30 cellular contexts compared by ENCODE assay signal in the genomic region with DNA sequence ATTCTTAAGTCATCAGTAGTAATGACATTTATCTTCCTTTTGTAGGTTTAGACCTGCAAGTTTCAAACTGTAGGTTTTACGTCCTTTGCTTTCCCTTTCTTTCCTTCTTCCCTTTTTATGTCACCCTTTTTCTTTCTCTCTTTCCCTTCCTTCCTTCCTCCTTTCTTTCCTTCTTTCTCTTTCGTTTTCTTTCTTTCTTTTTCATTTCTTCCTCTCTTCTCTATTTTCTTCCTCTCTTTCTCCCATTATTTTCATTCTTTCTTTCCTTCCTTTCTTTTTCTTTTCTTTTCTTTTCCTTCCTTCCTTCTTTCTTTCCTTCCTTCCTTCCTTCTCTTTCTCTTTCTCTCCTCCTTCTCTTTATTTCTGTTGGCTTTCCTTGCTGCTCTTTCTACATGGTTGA.
"Had no signal": no experiment of that assay in that cellular context is flagged by ENCODE, and none has a peak within 500 bp of the region (broad histone marks: within the 10 kb centered on the region; RNA-seq: fewer than 3 reads in every experiment).

No MANE protein-coding gene starts in this region.

- H3K4me1 Mint-ChIP-seq: activated T-helper 17 cell treated with anti-CD3 and anti-CD28 coated beads, Interleukin-2, amount 50 U/mL, for 72 hours; central memory CD8-positive, alpha-beta T cell had no signal

- H3K27me3 Mint-ChIP-seq: activated T-helper 17 cell treated with anti-CD3 and anti-CD28 coated beads, Interleukin-2, amount 50 U/mL, for 72 hours had no signal

- H3K36me3 ChIP-seq: brain microvascular endothelial cell, esophagus muscularis mucosa, gastrocnemius medialis had no signal

- H3K27ac ChIP-seq: brain microvascular endothelial cell, coronary artery, dorsolateral prefrontal cortex, esophagus muscularis mucosa, foreskin keratinocyte, gastrocnemius medialis had no signal

- H3K9me3 ChIP-seq: esophagus muscularis mucosa, gastrocnemius medialis had no signal

- FAIRE-seq: astrocyte, bronchial epithelial cell had no signal

- H3K4me3 ChIP-seq: coronary artery, dorsolateral prefrontal cortex, esophagus muscularis mucosa, gastrocnemius medialis had no signal

- H3K4me1 ChIP-seq: esophagus muscularis mucosa, foreskin keratinocyte, gastrocnemius medialis had no signal

- H3K27me3 ChIP-seq: brain microvascular endothelial cell, dorsolateral prefrontal cortex, esophagus muscularis mucosa, foreskin keratinocyte, gastrocnemius medialis had no signal

- ATAC-seq: activated T-cell treated with anti-CD3 and anti-CD28 coated beads, Interleukin-2, amount 50 U/mL, for 4 hours; activated T-helper 17 cell treated with anti-CD3 and anti-CD28 coated beads, Interleukin-2, amount 50 U/mL, for 72 hours; foreskin keratinocyte; gastrocnemius medialis; T-helper 17 cell had no signal

- H3K27ac Mint-ChIP-seq: activated CD4-positive, alpha-beta memory T cell treated with anti-CD3 and anti-CD28 coated beads, Interleukin-2, amount 10 ng/mL, durations not matched to agents 7 days and 5 days; activated CD4-positive, alpha-beta T cell treated with anti-CD3 and anti-CD28 coated beads, Interleukin-2, amount 10 ng/mL, durations not matched to agents 7 days and 5 days; activated naive CD4-positive, alpha-beta T cell treated with anti-CD3 and anti-CD28 coated beads for 36 hours; activated naive CD8-positive, alpha-beta T cell; activated T-helper 17 cell treated with anti-CD3 and anti-CD28 coated beads, Interleukin-2, amount 50 U/mL, for 72 hours; dendritic cell treated with granulocyte-macrophage colony-stimulating factor and Interleukin-4, amounts not matched to agents 40 ng/mL and 50 ng/mL, for 4 days; endodermal cell; T-helper 17 cell; T-helper 2 cell treated with Interferon-gamma antibody and Interleukin-4, amounts not matched to agents 5 μg/mL and 100 μg/mL, for 36 hours had no signal

- H3K36me3 Mint-ChIP-seq: activated naive CD8-positive, alpha-beta T cell had no signal

- H3K9me3 Mint-ChIP-seq: activated CD4-positive, alpha-beta memory T cell treated with anti-CD3 and anti-CD28 coated beads, Interleukin-2, amount 10 ng/mL, durations not matched to agents 7 days and 5 days; activated CD4-positive, alpha-beta T cell treated with anti-CD3 and anti-CD28 coated beads, Interleukin-2, amount 10 ng/mL, durations not matched to agents 7 days and 5 days; activated naive CD4-positive, alpha-beta T cell treated with anti-CD3 and anti-CD28 coated beads for 36 hours; activated T-cell treated with anti-CD3 and anti-CD28 coated beads, Interleukin-2, amount 50 U/mL, for 4 hours; activated T-helper 17 cell treated with anti-CD3 and anti-CD28 coated beads, Interleukin-2, amount 50 U/mL, for 72 hours; central memory CD8-positive, alpha-beta T cell; dendritic cell treated with granulocyte-macrophage colony-stimulating factor and Interleukin-4, amounts not matched to agents 40 ng/mL and 50 ng/mL, for 4 days; endodermal cell; T-helper 2 cell treated with Interferon-gamma antibody and Interleukin-4, amounts not matched to agents 5 μg/mL and 100 μg/mL, for 36 hours had no signal

- DNase-seq: activated CD4-positive, alpha-beta memory T cell treated with anti-CD3 and anti-CD28 coated beads, Interleukin-2, amount 10 ng/mL, durations not matched to agents 7 days and 5 days; activated CD4-positive, alpha-beta T cell treated with anti-CD3 and anti-CD28 coated beads for 1 hour; activated CD4-positive, alpha-beta T cell treated with anti-CD3 and anti-CD28 coated beads for 4 hours; activated CD4-positive, alpha-beta T cell treated with anti-CD3 and anti-CD28 coated beads, Interleukin-2, amount 10 ng/mL, durations not matched to agents 7 days and 5 days; activated CD4-positive, alpha-beta T cell treated with anti-CD3 and anti-CD28 coated beads, Interleukin-2, amount 50 U/mL, for 4 hours; activated effector memory CD4-positive, alpha-beta T cell treated with Interleukin-2 at 50 U/mL for 16 hours; activated gamma-delta T cell treated with Interleukin-2 at 50 U/mL for 16 hours; activated naive CD4-positive, alpha-beta T cell treated with anti-CD3 and anti-CD28 coated beads for 36 hours; activated T-cell treated with anti-CD3 and anti-CD28 coated beads, Interleukin-2, amount 50 U/mL, for 4 hours; amniotic stem cell; anterior cingulate cortex; brain microvascular endothelial cell; dorsolateral prefrontal cortex; effector memory CD4-positive, alpha-beta T cell; endodermal cell; erythroblast; foreskin keratinocyte; gastrocnemius medialis; hippocampal formation; T-helper 1 cell; T-helper 17 cell had no signal

- H3K4me3 Mint-ChIP-seq: activated CD4-positive, alpha-beta memory T cell treated with anti-CD3 and anti-CD28 coated beads, Interleukin-2, amount 10 ng/mL, durations not matched to agents 7 days and 5 days; activated CD4-positive, alpha-beta T cell treated with anti-CD3 and anti-CD28 coated beads, Interleukin-2, amount 10 ng/mL, durations not matched to agents 7 days and 5 days; activated naive CD4-positive, alpha-beta T cell treated with anti-CD3 and anti-CD28 coated beads for 36 hours; activated naive CD8-positive, alpha-beta T cell; activated T-cell treated with anti-CD3 and anti-CD28 coated beads, Interleukin-2, amount 50 U/mL, for 4 hours; activated T-helper 17 cell treated with anti-CD3 and anti-CD28 coated beads, Interleukin-2, amount 50 U/mL, for 72 hours; central memory CD8-positive, alpha-beta T cell; dendritic cell treated with granulocyte-macrophage colony-stimulating factor and Interleukin-4, amounts not matched to agents 40 ng/mL and 50 ng/mL, for 4 days; endodermal cell; T-helper 17 cell; T-helper 2 cell treated with Interferon-gamma antibody and Interleukin-4, amounts not matched to agents 5 μg/mL and 100 μg/mL, for 36 hours had no signal
